ENCODE assay signal across 23 cellular contexts in genomic region chr2:146853741-146854444, GRCh38.
DNase-seq lines count a peak whose midpoint lies in the region; ATAC-seq and TF ChIP-seq lines count a peak whose summit lies in the region.
"Had no signal": no experiment of that assay in that cellular context is flagged by ENCODE, and none has a peak within 500 bp of the region (broad histone marks: within the 10 kb centered on the region; RNA-seq: fewer than 3 reads in every experiment).

No MANE protein-coding gene starts in this region.

- in situ Hi-C loops in mammary epithelial cell (cut with MboI; ENCODE audit: low sequenced_read_pairs in 2 of 2) = no loop called here

- H3K27me3 ChIP-seq in HUES6 (ENCODE audit: control insufficient read depth, insufficient read depth, low read length) (no peaks in the 10 kb centered on the region), mammary epithelial cell (ENCODE audit: insufficient read depth, low read length) (no peaks in the 10 kb centered on the region), iPS-20b (ENCODE audit: insufficient read depth, low read length) (no peaks in the 10 kb centered on the region), smooth muscle cell (ENCODE audit: low read depth) (no peaks in the 10 kb centered on the region)
- H3K27me3 ChIP-seq: hepatocyte, upper lobe of left lung had no signal

- no TSS peak for BruUV-seq in mammary epithelial cell (replicated peaks; lab: Mats Ljungman, UMichigan)

- H2AFZ ChIP-seq in mammary epithelial cell (ENCODE audit: low read depth, low read length) (no peak overlapping the region), smooth muscle cell (ENCODE audit: low read depth) (no peak overlapping the region)
- H2AFZ ChIP-seq: hepatocyte had no signal

- peak overlapping the region; percentile 15 for H3K4me2 ChIP-seq in mammary epithelial cell (ENCODE audit: insufficient read depth, low read depth, low read length)
- H3K4me2 ChIP-seq in smooth muscle cell = peak overlapping the region; percentile 60
- H3K4me2 ChIP-seq: hepatocyte, KMS-11 had no signal

- TF ChIP-seq CTCF in mammary epithelial cell (conservative IDR thresholded peaks at IDR 0.05 in 1 of 2, IDR thresholded peaks at IDR 0.05 in 1 of 2; ENCODE audit: extremely low read depth in 1 of 2, insufficient read depth in 1 of 2, low read depth in 1 of 2, low read length in 2 of 2) = no peak
- TF ChIP-seq CTCF in smooth muscle cell (IDR thresholded peaks at IDR 0.05; ENCODE audit: borderline replicate concordance, insufficient read depth, poor library complexity, severe bottlenecking) = no peak

- H3K27ac ChIP-seq in HUES6 (ENCODE audit: low read depth, low read length) (0 out of 2 replicates have a peak overlapping the region, but pooled peaks have one; percentile 28), mammary epithelial cell (ENCODE audit: insufficient read depth, low read depth, low read length) (no peak overlapping the region), iPS-20b (ENCODE audit: low read length) (peak overlapping the region; percentile 15), smooth muscle cell (ENCODE audit: low read depth) (no peak overlapping the region)
- H3K27ac ChIP-seq: hepatocyte, KMS-11, psoas muscle, upper lobe of left lung had no signal

- H3K9me3 ChIP-seq in HUES6 (ENCODE audit: control insufficient read depth, insufficient read depth, low read depth, low read length) (no peaks in the 10 kb centered on the region), mammary epithelial cell (replicated peaks; ENCODE audit: insufficient read depth, low read length) (no peaks in the 10 kb centered on the region), iPS-20b (ENCODE audit: insufficient read depth, low read depth, low read length) (no peaks in the 10 kb centered on the region), smooth muscle cell (replicated peaks; ENCODE audit: low read depth) (no peaks in the 10 kb centered on the region)
- H3K9me3 ChIP-seq: psoas muscle, upper lobe of left lung had no signal

- H3K79me2 ChIP-seq in mammary epithelial cell (ENCODE audit: insufficient read depth, low read length) (no peaks in the 10 kb centered on the region), smooth muscle cell (ENCODE audit: low read depth) (no peaks in the 10 kb centered on the region)
- H3K79me2 ChIP-seq: hepatocyte had no signal

- peaks cover 14% of the 10 kb centered on the region for H3K4me1 ChIP-seq in HUES6 (ENCODE audit: control insufficient read depth, insufficient read depth, low read length)
- H3K4me1 ChIP-seq in mammary epithelial cell (ENCODE audit: insufficient read depth, low read length) = peaks cover 11% of the 10 kb centered on the region
- peaks cover 13% of the 10 kb centered on the region for H3K4me1 ChIP-seq in iPS-20b (ENCODE audit: insufficient read depth, low read length)
- H3K4me1 ChIP-seq in smooth muscle cell (ENCODE audit: low read depth) = peaks cover 8% of the 10 kb centered on the region
- H3K4me1 ChIP-seq: psoas muscle, upper lobe of left lung had no signal

- dilution Hi-C loops in mammary epithelial cell (cut with HindIII; ENCODE audit: low sequenced_read_pairs) = no loop called here

- H3K36me3 ChIP-seq in HUES6 (ENCODE audit: control insufficient read depth, insufficient read depth, low read length) = no peaks in the 10 kb centered on the region
- H3K36me3 ChIP-seq in mammary epithelial cell (ENCODE audit: insufficient read depth, low read length) = peaks cover 2% of the 10 kb centered on the region
- H3K36me3 ChIP-seq in iPS-20b (ENCODE audit: insufficient read depth, low read depth, low read length) = no peaks in the 10 kb centered on the region
- no peaks in the 10 kb centered on the region for H3K36me3 ChIP-seq in smooth muscle cell (ENCODE audit: low read depth)
- H3K36me3 ChIP-seq: upper lobe of left lung had no signal

- no peaks in the 10 kb centered on the region for H4K20me1 ChIP-seq in mammary epithelial cell (ENCODE audit: insufficient read depth, low read length)
- no peaks in the 10 kb centered on the region for H4K20me1 ChIP-seq in smooth muscle cell (ENCODE audit: low read depth)

- no peaks in the 10 kb centered on the region for H3F3A ChIP-seq in smooth muscle cell (ENCODE audit: low read depth)

- no peak overlapping the region for H3K9ac ChIP-seq in HUES6 (ENCODE audit: low read length)
- no peak overlapping the region for H3K9ac ChIP-seq in mammary epithelial cell (ENCODE audit: insufficient read depth, low read length)
- no peak overlapping the region for H3K9ac ChIP-seq in iPS-20b (ENCODE audit: low read depth, low read length)
- H3K9ac ChIP-seq in smooth muscle cell (ENCODE audit: low read depth) = no peak overlapping the region
- H3K9ac ChIP-seq: KMS-11 had no signal

- H3K4me3 ChIP-seq in HUES6 (ENCODE audit: low read depth, low read length) (no peak overlapping the region), mammary epithelial cell (replicated peaks in 1 of 3; ENCODE audit: insufficient read depth in 1 of 3, low read depth in 2 of 3, low read length in 3 of 3) (no peak overlapping the region), iPS-20b (ENCODE audit: low read length) (no peak overlapping the region), smooth muscle cell (no peak overlapping the region)
- H3K4me3 ChIP-seq: hepatocyte, psoas muscle, upper lobe of left lung had no signal

- intact Hi-C loops in mammary epithelial cell (cut with micrococcal nuclease) = no loop called here

- no peak for ATAC-seq in HG02885 (IDR thresholded peaks at IDR 0.05; ENCODE audit: poor library complexity, unreplicated experiment)
- ATAC-seq in GM19324 (IDR thresholded peaks at IDR 0.05; ENCODE audit: low FRiP score, unreplicated experiment) = no peak
- ATAC-seq: naive thymus-derived CD8-positive, alpha-beta T cell; psoas muscle; T-helper 17 cell had no signal

- CTCF ChIA-PET in mammary epithelial cell (lab: Charles Lee; ENCODE audit: low non-redundant PET) = no interaction called here

- 96% methylated on average over 2 of the region's 2 CpGs for WGBS in mammary epithelial cell (ENCODE audit: low coverage, missing lambda C conversion rate)
- WGBS in smooth muscle cell (ENCODE audit: low lambda C conversion rate) = 64% methylated on average over 2 of the region's 2 CpGs

- no peak for DNase-seq in mammary epithelial cell
- DNase-seq in smooth muscle cell (lab: John Stamatoyannopoulos, UW; ENCODE audit: unreplicated experiment) = no peak
- DNase-seq in nucleus accumbens (lab: John Stamatoyannopoulos, UW) = no peak
- DNase-seq in NCI-H187 (lab: John Stamatoyannopoulos, UW) = no peak
- DNase-seq: activated B cell treated with CpG ODN at 0.5 μM for 24 hours; C1 segment of cervical spinal cord; DMS53; erythroblast; naive thymus-derived CD8-positive, alpha-beta T cell; NCI-H1417 treated with DMSO at 0.1 percent for 48 hours; NCI-H2227 treated with DMSO at 0.1 percent for 48 hours; psoas muscle; SHP77; stimulated activated CD4-positive, alpha-beta T cell treated with anti-CD3 and anti-CD28 coated beads, Interleukin-12 subunit alpha, Interleukin-12 subunit beta, amount 100 ng/mL, for 4 hours; stimulated activated naive CD4-positive, alpha-beta T cell; T-helper 17 cell; upper lobe of left lung had no signal

Comparison
In these comparisons a context has a peak if more than half of its experiments do, and no peak if none do; other contexts are left out.
1. H3K27ac ChIP-seq: peak in HUES6 (single experiment) and iPS-20b (single experiment); none in mammary epithelial cell (single experiment) and smooth muscle cell (single experiment).